Comparison of ENCODE assay signal across 9 cellular contexts in the genomic region with DNA sequence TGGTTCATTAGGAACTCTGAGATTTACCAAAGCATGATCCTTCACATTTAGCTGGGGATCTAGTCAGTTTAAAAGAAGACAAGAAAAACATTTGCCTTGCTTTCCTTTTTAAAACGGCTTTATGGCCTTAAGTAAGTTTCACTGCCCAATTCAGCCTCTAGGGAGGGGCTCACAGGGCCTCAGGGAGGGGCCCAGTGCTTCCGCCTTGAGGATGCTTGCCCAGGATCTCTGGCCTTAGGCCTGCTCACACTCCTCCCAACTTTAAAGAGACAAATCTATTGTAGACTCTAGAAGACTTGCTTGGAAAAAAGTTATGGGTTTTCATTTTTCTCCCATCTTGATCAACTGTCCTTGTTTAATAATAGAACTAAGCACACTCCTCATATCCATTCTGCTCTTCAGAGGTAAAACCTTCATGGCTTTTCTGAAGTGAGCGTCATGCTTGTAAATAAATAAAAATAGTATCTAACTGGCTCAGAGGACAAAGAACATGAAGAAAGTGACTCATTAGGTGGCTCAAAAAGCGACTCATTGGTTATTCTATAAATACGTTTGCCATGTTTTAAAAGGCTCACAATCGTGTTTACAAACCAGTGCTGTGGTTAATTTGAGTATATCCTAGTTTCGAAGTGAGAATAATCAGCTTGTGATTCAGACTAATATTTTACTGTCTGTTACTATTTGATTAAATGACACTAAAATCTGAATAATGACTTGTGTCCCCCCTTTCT. TPM values are rescaled to one million over a fixed set of nuclear protein-coding genes. Genes with fewer than 3 reads are reported as not detected.
DNase-seq lines count a peak whose midpoint lies in the region; ATAC-seq and TF ChIP-seq lines count a peak whose summit lies in the region.
"Had no signal": no experiment of that assay in that cellular context is flagged by ENCODE, and none has a peak within 500 bp of the region (broad histone marks: within the 10 kb centered on the region; RNA-seq: fewer than 3 reads in every experiment).

No MANE protein-coding gene starts in this region.

- H3K4me1 ChIP-seq in lung (ENCODE audit: control insufficient read depth in 2 of 2, insufficient read depth in 2 of 2, low read length in 2 of 2) (peaks cover 0 to 1% of the 10 kb centered on the region in 2 donors), neuronal stem cell (ENCODE audit: control insufficient read depth in 2 of 2, insufficient read depth in 1 of 2, low read depth in 1 of 2, low read length in 2 of 2) (peaks cover 0 to 3% of the 10 kb centered on the region in 2 donors)

- no peak overlapping the region for H2BK12ac ChIP-seq in neuronal stem cell (ENCODE audit: low read length)

- no peak overlapping the region for H3K14ac ChIP-seq in neuronal stem cell (ENCODE audit: low read length)

- H3K18ac ChIP-seq in neuronal stem cell (ENCODE audit: low read length), result no peak overlapping the region

- H3K79me1 ChIP-seq in neuronal stem cell (ENCODE audit: low read depth, low read length), result no peaks in the 10 kb centered on the region

- no peak overlapping the region for H2BK15ac ChIP-seq in neuronal stem cell (ENCODE audit: low read length)

- no peak overlapping the region for H2AFZ ChIP-seq in neuronal stem cell (ENCODE audit: low read length)

- H3K27me3 ChIP-seq in lung (ENCODE audit: control insufficient read depth, insufficient read depth) (no peaks in the 10 kb centered on the region), neuronal stem cell (ENCODE audit: control insufficient read depth in 3 of 3, insufficient read depth in 3 of 3, low read depth in 1 of 3, low read length in 3 of 3) (no peaks in the 10 kb centered on the region)

- DNase-seq in EH (ENCODE audit: low read depth) (peak; percentile 71), RKO (ENCODE audit: low spot score) (peak; percentile 58), lung (ENCODE audit: low spot score) (no peak), NCI-H2227 (lab: John Stamatoyannopoulos, UW; ENCODE audit: unreplicated experiment) (no peak), SW480 (ENCODE audit: low spot score) (no peak), HUDEP-2 (lab: John Stamatoyannopoulos, UW; ENCODE audit: unreplicated experiment in 76 of 76) (no peak), neuronal stem cell (ENCODE audit: low spot score) (no peak)

- H4K91ac ChIP-seq in neuronal stem cell (ENCODE audit: low read depth, low read length, poor library complexity), result no peak overlapping the region

- H3K27ac ChIP-seq in lung (ENCODE audit: low read depth in 1 of 2, low read length in 1 of 2) (peak overlapping the region in 1 of 2 donors; percentile 56), neuronal stem cell (replicated peaks; ENCODE audit: low read length) (no peak overlapping the region)

- H3K9me3 ChIP-seq in lung (ENCODE audit: control insufficient read depth in 2 of 2, insufficient read depth in 1 of 2, low read length in 1 of 2), result no peaks in the 10 kb centered on the region
- no peaks in the 10 kb centered on the region for H3K9me3 ChIP-seq in neuronal stem cell (replicated peaks in 1 of 2; ENCODE audit: control insufficient read depth in 2 of 2, insufficient read depth in 1 of 2, low read depth in 1 of 2, low read length in 2 of 2)

- H3K23ac ChIP-seq in neuronal stem cell (ENCODE audit: low read depth, low read length, poor library complexity), result no peak overlapping the region

- H2AK5ac ChIP-seq in neuronal stem cell (ENCODE audit: low read depth, low read length), result no peak overlapping the region

- no peak overlapping the region for H3K4ac ChIP-seq in neuronal stem cell (ENCODE audit: low read length)

- no peak overlapping the region for H3K4me3 ChIP-seq in lung
- no peak overlapping the region for H3K4me3 ChIP-seq in neuronal stem cell (ENCODE audit: low read length in 2 of 2)

- no peak overlapping the region for H2BK120ac ChIP-seq in neuronal stem cell (ENCODE audit: low read depth, low read length)

- H3K36me3 ChIP-seq in lung (ENCODE audit: control insufficient read depth in 2 of 2, insufficient read depth in 2 of 2, low read length in 2 of 2) (peaks cover 5 to 20% of the 10 kb centered on the region in 2 donors), neuronal stem cell (replicated peaks in 1 of 2; ENCODE audit: control insufficient read depth in 2 of 2, insufficient read depth in 2 of 2, low read length in 2 of 2) (peaks cover 8 to 40% of the 10 kb centered on the region in 2 donors)

- H3K4me2 ChIP-seq in neuronal stem cell (ENCODE audit: insufficient read depth, low read length, poor library complexity, severe bottlenecking), result no peak overlapping the region

- 75 to 89% methylated on average over 7 of the region's 7 CpGs for WGBS in lung, 2 donors
- no CpG with 5 or more reads among the region's 7 CpGs for WGBS in neuronal stem cell (ENCODE audit: extremely low coverage in 2 of 2, insufficient read length in 2 of 2, insufficient replicate concordance in 1 of 2), 2 donors

- TF ChIP-seq CTCF in lung (IDR thresholded peaks at IDR 0.05; ENCODE audit: control extremely low read depth, extremely low read depth), result no peak

- no peak overlapping the region for H4K8ac ChIP-seq in neuronal stem cell (ENCODE audit: low read depth, low read length)

- H2BK5ac ChIP-seq in neuronal stem cell (ENCODE audit: low read length), result no peak overlapping the region

- ATAC-seq in GM21423 (IDR thresholded peaks at IDR 0.05; ENCODE audit: unreplicated experiment) (peak; percentile 65), lung (ENCODE audit: insufficient read depth, low FRiP score) (peak; percentile 53)
- ATAC-seq: HCT116 had no signal

- H3K9ac ChIP-seq in neuronal stem cell (ENCODE audit: low read depth, low read length, poor library complexity), result no peak overlapping the region

RNA-seq across cellular contexts. Expression of a gene that starts 13.7 kb away (rescaled TPM):
- total RNA-seq in lung, result 10 to 100 TPM; 50.8 to 63.5 TPM
- 10 to 100 TPM; 62.6 to 67.6 TPM for polyA plus RNA-seq in lung
- 89.2 TPM for polyA plus RNA-seq in neuronal stem cell (2013, experiment 1 of 2)
- polyA plus RNA-seq in neuronal stem cell (2013, experiment 2 of 2), result 84.7 TPM

Comparison
In these comparisons a context has a peak if more than half of its experiments do, and no peak if none do; other contexts are left out.
1. DNase-seq: peak in EH (single experiment) and RKO (single experiment); none in lung (single experiment), NCI-H2227 (single experiment), SW480 (single experiment), HUDEP-2 (0 of 76) and neuronal stem cell (single experiment).